In the genomic region with DNA sequence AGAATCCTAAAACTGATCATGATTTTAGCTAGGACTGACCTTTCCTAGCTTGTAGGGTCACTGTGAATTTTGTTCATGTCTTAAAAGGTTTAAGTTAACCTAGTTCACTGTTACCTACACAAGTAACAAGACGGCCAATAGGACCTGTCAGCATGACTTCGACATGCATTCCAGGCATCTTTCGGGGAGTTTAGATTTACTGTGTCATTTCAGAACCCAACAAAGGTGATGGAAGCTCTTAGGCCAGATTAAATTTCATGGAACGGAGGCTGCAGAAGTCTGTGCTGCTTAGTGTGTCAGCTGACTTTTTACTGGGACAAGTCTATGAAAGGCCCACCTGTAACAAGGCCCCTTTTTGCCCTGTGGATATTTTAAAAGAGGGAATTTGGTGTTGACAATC, we compare ENCODE assay signal across 23 cellular contexts.
"Had no signal": no experiment of that assay in that cellular context is flagged by ENCODE, and none has a peak within 500 bp of the region (broad histone marks: within the 10 kb centered on the region; RNA-seq: fewer than 3 reads in every experiment).

No MANE protein-coding gene starts in this region.

- ATAC-seq: left lobe of liver; stimulated activated naive CD8-positive, alpha-beta T cell treated with anti-CD3 and anti-CD28 coated beads, Interleukin-15, Interleukin-2, amounts not matched to agents 100 U/mL and 50 U/mL, for 24 hours had no signal

- H3K36me3 ChIP-seq: brain microvascular endothelial cell, prostate gland had no signal

- H3K4me1 ChIP-seq: pancreas, prostate gland, testis had no signal

- H3K27ac ChIP-seq: brain microvascular endothelial cell, pancreas, prostate gland, testis, VCaP had no signal

- H3K4me3 ChIP-seq: lung, pancreas, prostate gland, testis had no signal

- DNase-seq: activated CD4-positive, alpha-beta T cell treated with anti-CD3 and anti-CD28 coated beads for 4 hours; activated CD4-positive, alpha-beta T cell treated with anti-CD3 and anti-CD28 coated beads, Interleukin-2, amount 50 U/mL, for 4 hours; activated effector memory CD4-positive, alpha-beta T cell treated with anti-CD3 and anti-CD28 coated beads, Interleukin-2, amount 50 U/mL, for 16 hours; activated naive CD4-positive, alpha-beta T cell treated with anti-CD3 and anti-CD28 coated beads, Interleukin-2, amount 50 U/mL, for 16 hours; activated T-cell treated with anti-CD3 and anti-CD28 coated beads, Interleukin-2, amount 50 U/mL, for 1 hour; amniotic stem cell; brain microvascular endothelial cell; caudate nucleus; naive B cell; nucleus accumbens; pancreas; SK-N-SH; stimulated activated CD4-positive, alpha-beta T cell treated with anti-CD3 and anti-CD28 coated beads, Interleukin-12 subunit alpha, Interleukin-12 subunit beta, amount 100 ng/mL, for 4 hours; stimulated activated CD4-positive, alpha-beta T cell treated with anti-CD3 and anti-CD28 coated beads, Interleukin-4, amount 100 ng/mL, for 1 hour; stimulated activated naive CD8-positive, alpha-beta T cell treated with anti-CD3 and anti-CD28 coated beads, Interleukin-15, Interleukin-2, amounts not matched to agents 100 U/mL and 50 U/mL, for 24 hours; SW 1271; T-helper 9 cell; testis; trophoblast cell had no signal

- H3K27me3 ChIP-seq: brain microvascular endothelial cell, pancreas, testis had no signal

- H3K9me3 ChIP-seq: pancreas, prostate gland, SK-N-SH, testis had no signal

- H3K9ac ChIP-seq: SK-N-SH had no signal

- H3K4me2 ChIP-seq: SK-N-SH had no signal
